21 cellular contexts compared by ENCODE assay signal in the genomic region with DNA sequence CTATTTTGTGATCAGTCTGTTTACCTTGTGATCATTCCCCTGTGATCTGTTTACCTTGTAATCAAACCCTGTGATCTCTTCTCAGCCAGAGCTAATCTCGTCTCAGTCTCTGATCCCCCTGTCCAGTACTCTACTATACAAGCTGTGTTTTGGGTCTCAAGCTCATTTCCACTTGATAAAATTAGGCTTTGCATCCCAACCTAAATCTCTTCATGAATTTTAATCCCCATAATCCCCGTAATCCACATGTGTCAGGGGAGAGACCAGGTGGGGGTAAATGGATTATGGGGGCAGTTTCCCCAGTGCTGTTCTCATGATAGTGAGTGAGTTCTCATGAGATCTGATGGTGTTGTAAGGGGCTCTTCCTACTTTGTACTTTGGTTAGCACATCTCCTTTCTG.
"Had no signal": no experiment of that assay in that cellular context is flagged by ENCODE, and none has a peak within 500 bp of the region (broad histone marks: within the 10 kb centered on the region; RNA-seq: fewer than 3 reads in every experiment).

No MANE protein-coding gene starts in this region.

- H3K27me3 Mint-ChIP-seq: stimulated activated memory B cell treated with anti-CD40 and anti-IgM and Interleukin-4, amounts not matched to agents 10 μg/mL and 1 μg/mL and 100 μg/mL, for 72 hours had no signal

- H3K4me1 Mint-ChIP-seq: nephron; stimulated activated memory B cell treated with anti-CD40 and anti-IgM and Interleukin-4, amounts not matched to agents 10 μg/mL and 1 μg/mL and 100 μg/mL, for 72 hours had no signal

- H3K36me3 Mint-ChIP-seq: stimulated activated memory B cell treated with anti-CD40 and anti-IgM and Interleukin-4, amounts not matched to agents 10 μg/mL and 1 μg/mL and 100 μg/mL, for 72 hours; WTC11 had no signal

- H3K4me3 Mint-ChIP-seq: activated naive CD4-positive, alpha-beta T cell treated with anti-CD3 and anti-CD28 coated beads for 36 hours; activated T-cell treated with anti-CD3 and anti-CD28 coated beads, Interleukin-2, amount 50 U/mL, for 4 hours; nephron; stimulated activated memory B cell treated with anti-CD40 and anti-IgM and Interleukin-4, amounts not matched to agents 10 μg/mL and 1 μg/mL and 100 μg/mL, for 72 hours; WTC11 had no signal

- ATAC-seq: activated T-cell treated with anti-CD3 and anti-CD28 coated beads, Interleukin-2, amount 50 U/mL, for 4 hours; heart left ventricle; left cardiac atrium; sciatic nerve; stimulated activated memory B cell treated with anti-CD40 and anti-IgM and Interleukin-4, amounts not matched to agents 10 μg/mL and 1 μg/mL and 100 μg/mL, for 72 hours; WTC11 had no signal

- FAIRE-seq: small intestine had no signal

- DNase-seq: activated CD4-positive, alpha-beta T cell treated with anti-CD3 and anti-CD28 coated beads, Interleukin-2, amount 50 U/mL, for 4 hours; activated CD8-positive, alpha-beta memory T cell treated with anti-CD3 and anti-CD28 coated beads for 24 hours; activated CD8-positive, alpha-beta memory T cell treated with anti-CD3 and anti-CD28 coated beads, Interleukin-2, amount 50 U/mL, for 4 hours; activated naive CD4-positive, alpha-beta T cell treated with anti-CD3 and anti-CD28 coated beads for 36 hours; activated T-cell treated with anti-CD3 and anti-CD28 coated beads, Interleukin-2, amount 50 U/mL, for 4 hours; amygdala; cerebellar nuclear complex; heart left ventricle; islet precursor cell; left cardiac atrium; nucleus accumbens; small intestine; T-helper 9 cell; trophoblast cell had no signal

- H3K9me3 Mint-ChIP-seq: nephron had no signal

- H3K4me1 ChIP-seq: vagina had no signal

- H3K9me3 ChIP-seq: heart left ventricle, vagina had no signal

- H3K36me3 ChIP-seq: heart left ventricle, vagina had no signal

- H3K4me3 ChIP-seq: coronary artery, heart left ventricle, vagina had no signal

- H3K27me3 ChIP-seq: heart left ventricle, vagina had no signal

- H3K27ac Mint-ChIP-seq: activated naive CD4-positive, alpha-beta T cell treated with anti-CD3 and anti-CD28 coated beads for 36 hours; nephron; stimulated activated memory B cell treated with anti-CD40 and anti-IgM and Interleukin-4, amounts not matched to agents 10 μg/mL and 1 μg/mL and 100 μg/mL, for 72 hours; WTC11 had no signal

- H3K27ac ChIP-seq: coronary artery, epithelial cell of prostate, heart left ventricle, vagina had no signal
